In the genomic region with DNA sequence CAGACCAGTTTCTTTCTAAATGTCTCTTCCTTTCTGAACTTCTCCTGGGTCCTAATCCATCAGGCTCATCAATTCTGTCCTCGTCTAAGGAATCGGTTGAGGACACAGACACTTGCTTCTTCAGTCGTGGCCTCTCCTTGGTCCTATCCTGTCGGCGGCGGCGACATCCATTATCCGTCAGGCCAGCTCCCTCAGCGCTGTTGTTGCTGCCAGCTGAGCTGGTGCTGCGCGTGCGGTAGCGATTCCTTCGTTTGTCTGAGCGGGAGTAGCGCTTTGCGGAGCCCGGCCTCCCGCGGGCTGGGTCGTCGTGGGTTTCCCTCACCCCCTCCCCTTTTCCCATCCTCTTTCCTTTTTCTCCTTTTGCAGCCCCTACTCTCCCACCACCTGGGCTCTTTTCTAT, we compare ENCODE assay signal across 20 cellular contexts.
"Had no signal": no experiment of that assay in that cellular context is flagged by ENCODE, and none has a peak within 500 bp of the region (broad histone marks: within the 10 kb centered on the region; RNA-seq: fewer than 3 reads in every experiment).

No MANE protein-coding gene starts in this region.

- DNase-seq: cortex of kidney; effector memory CD8-positive, alpha-beta T cell; hypothalamus; immature natural killer cell; left ventricle myocardium superior; lower lobe of right lung; naive thymus-derived CD8-positive, alpha-beta T cell; nucleus accumbens; ovary; posterior cingulate gyrus; right lobe of liver; small intestine; stimulated activated CD4-positive, alpha-beta T cell treated with anti-CD3 and anti-CD28 coated beads, Interleukin-15, amount 100 ng/mL, for 24 hours; stimulated activated CD4-positive, alpha-beta T cell treated with anti-CD3 and anti-CD28 coated beads, Interleukin-2, amount 100 ng/mL, for 48 hours; stimulated activated naive CD4-positive, alpha-beta T cell; stimulated activated naive CD8-positive, alpha-beta T cell treated with anti-CD3 and anti-CD28 coated beads, Interleukin-15, amount 100 ng/mL, for 72 hours; transverse colon; upper lobe of right lung; uterus had no signal

- H3K27ac ChIP-seq: lower lobe of right lung, ovary, right lobe of liver, suprapubic skin, transverse colon, upper lobe of right lung, uterus had no signal

- H3K9me3 ChIP-seq: lower lobe of right lung, ovary, right lobe of liver, suprapubic skin, transverse colon, upper lobe of right lung, uterus had no signal

- H3K4me3 ChIP-seq: lower lobe of right lung, ovary, right lobe of liver, suprapubic skin, transverse colon, upper lobe of right lung, uterus had no signal

- ATAC-seq: effector memory CD8-positive, alpha-beta T cell; left ventricle myocardium superior; lower lobe of right lung; naive thymus-derived CD8-positive, alpha-beta T cell; right lobe of liver; stimulated activated naive CD8-positive, alpha-beta T cell treated with anti-CD3 and anti-CD28 coated beads, Interleukin-15, amount 100 ng/mL, for 72 hours; upper lobe of right lung had no signal

- H3K4me3 Mint-ChIP-seq: effector memory CD8-positive, alpha-beta T cell; immature natural killer cell; stimulated activated naive CD8-positive, alpha-beta T cell treated with anti-CD3 and anti-CD28 coated beads, Interleukin-15, amount 100 ng/mL, for 72 hours had no signal

- H3K27me3 Mint-ChIP-seq: effector memory CD8-positive, alpha-beta T cell; naive thymus-derived CD8-positive, alpha-beta T cell; stimulated activated naive CD8-positive, alpha-beta T cell treated with anti-CD3 and anti-CD28 coated beads, Interleukin-15, amount 100 ng/mL, for 72 hours had no signal

- H3K9me3 Mint-ChIP-seq: effector memory CD8-positive, alpha-beta T cell; immature natural killer cell; naive thymus-derived CD8-positive, alpha-beta T cell; stimulated activated naive CD8-positive, alpha-beta T cell treated with anti-CD3 and anti-CD28 coated beads, Interleukin-15, amount 100 ng/mL, for 72 hours had no signal

- H3K27ac Mint-ChIP-seq: effector memory CD8-positive, alpha-beta T cell had no signal

- H3K27me3 ChIP-seq: ovary, right lobe of liver, suprapubic skin, transverse colon, upper lobe of right lung, uterus had no signal

- H3K36me3 ChIP-seq: ovary, uterus had no signal
